8 cellular contexts compared by ENCODE assay signal in the genomic region with DNA sequence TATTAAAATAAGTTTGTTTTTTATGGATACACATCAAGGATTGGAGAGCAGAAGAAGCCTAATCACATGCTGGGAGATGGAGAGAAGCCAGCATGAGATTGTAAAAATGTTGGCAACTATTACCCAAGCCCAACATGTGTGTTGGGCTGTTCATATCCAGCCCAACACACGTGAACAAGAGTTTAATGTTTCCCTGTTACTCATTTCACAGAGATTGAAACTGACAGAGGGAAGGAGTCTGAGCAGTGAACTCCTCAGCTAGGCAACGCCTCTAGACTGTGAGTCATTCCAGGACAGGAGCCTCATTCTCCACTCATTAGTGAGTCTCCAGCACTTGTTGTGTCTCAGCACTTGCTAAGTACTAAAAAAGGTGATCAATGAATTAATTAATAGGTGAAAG. TPM values are rescaled to one million over a fixed set of nuclear protein-coding genes. Genes with fewer than 3 reads are reported as not detected.
A peak's percentile ranks its signal among the peaks of the same experiment; 100 is the strongest.
DNase-seq lines count a peak whose midpoint lies in the region; ATAC-seq and TF ChIP-seq lines count a peak whose summit lies in the region.

No MANE protein-coding gene starts in this region.

- no peak for TF ChIP-seq POLR2A in Peyer's patch (IDR thresholded peaks at IDR 0.05)

- DNase-seq in AG08395 (ENCODE audit: low spot score) (peak; percentile 55), GM19240 (ENCODE audit: insufficient read length, low spot score) (peak; percentile 9), brain pericyte (ENCODE audit: low read depth, low spot score) (peak; percentile 94), Peyer's patch (no peak), activated gamma-delta T cell treated with Interleukin-2 at 50 U/mL for 16 hours (no peak), NCI-H2029 (lab: John Stamatoyannopoulos, UW) (no peak), hepatic stellate cell (ENCODE audit: low spot score) (no peak)

- H3K4me3 ChIP-seq in Peyer's patch, result no peak overlapping the region

- H3K27ac ChIP-seq in Peyer's patch, result no peak overlapping the region

- H3K4me1 ChIP-seq in Peyer's patch, result no peaks in the 10 kb centered on the region

- no peaks in the 10 kb centered on the region for H3K27me3 ChIP-seq in Peyer's patch

- H3K9me3 ChIP-seq in Peyer's patch, result no peaks in the 10 kb centered on the region

- H3K36me3 ChIP-seq in Peyer's patch, result no peaks in the 10 kb centered on the region

- TF ChIP-seq CTCF in Peyer's patch (IDR thresholded peaks at IDR 0.05), result no peak

- ATAC-seq in HG03103 (IDR thresholded peaks at IDR 0.05; ENCODE audit: low read depth, unreplicated experiment), result peak; percentile 99

RNA-seq across cellular contexts. Expression of a gene that starts 43.2 kb away (rescaled TPM):
- 1 to 10 TPM; 1.3 to 9.9 (median 2.3) TPM for total RNA-seq in Peyer's patch

Comparison
In these comparisons a context has a peak if more than half of its experiments do, and no peak if none do; other contexts are left out.
1. DNase-seq: peak in AG08395 (single experiment), GM19240 (single experiment) and brain pericyte (single experiment); none in Peyer's patch (0 of 3), activated gamma-delta T cell treated with Interleukin-2 at 50 U/mL for 16 hours (single experiment), NCI-H2029 (single experiment) and hepatic stellate cell (single experiment).